ENCODE assay signal across 28 cellular contexts in the genomic region with DNA sequence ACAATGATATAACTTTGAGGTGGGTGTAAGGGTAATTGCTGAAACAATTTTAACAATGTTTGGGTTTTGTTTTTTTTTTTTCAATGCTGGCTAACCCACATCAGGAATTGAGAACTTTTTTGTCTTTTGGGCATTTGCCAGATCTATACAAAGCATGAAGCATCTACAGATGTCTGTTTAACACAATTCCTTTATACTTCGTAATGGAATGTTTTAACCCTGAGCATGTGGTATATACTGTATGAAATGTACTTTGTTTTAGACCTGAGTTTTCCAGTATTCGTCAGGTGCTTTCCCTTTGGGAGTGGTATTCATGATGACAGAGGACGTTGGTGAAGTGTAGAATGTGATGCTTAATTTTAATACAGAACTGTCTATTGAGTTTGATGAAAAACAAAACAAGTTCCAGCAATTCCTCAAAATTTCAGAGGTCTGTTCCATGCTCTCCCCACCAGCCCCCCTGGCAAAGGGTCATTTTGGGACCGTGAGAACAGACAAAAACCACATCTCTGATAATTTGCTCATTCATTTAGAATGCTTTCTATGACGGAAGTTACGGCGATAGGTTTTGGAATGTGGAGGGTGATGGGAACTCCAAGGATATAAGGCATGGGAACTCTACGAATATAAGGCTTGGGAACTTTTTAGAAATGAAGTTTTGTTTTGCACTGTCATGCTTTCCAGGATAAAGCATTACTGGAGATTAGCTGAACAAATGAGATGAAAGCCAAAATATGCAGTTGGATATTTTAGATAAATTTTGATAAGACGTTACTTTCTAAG. TPM values are rescaled to one million over a fixed set of nuclear protein-coding genes. Genes with fewer than 3 reads are reported as not detected.
DNase-seq lines count a peak whose midpoint lies in the region; ATAC-seq, FAIRE-seq and TF ChIP-seq lines count a peak whose summit lies in the region.
"Had no signal": no experiment of that assay in that cellular context is flagged by ENCODE, and none has a peak within 500 bp of the region (broad histone marks: within the 10 kb centered on the region; RNA-seq: fewer than 3 reads in every experiment).

No MANE protein-coding gene starts in this region.

- POLR2A ChIA-PET in WTC11 (lab: Charles Lee): no interaction called here

- no peak for TF ChIP-seq POLR2A in H54 (IDR thresholded peaks at IDR 0.05; ENCODE audit: low read depth, low read length)

- FAIRE-seq in H54 (lab: Jason Lieb, UNC): peak; percentile 23
- FAIRE-seq: HTR-8/SVneo, TTC549 had no signal

- H3K27ac Mint-ChIP-seq in WTC11: peak overlapping the region; percentile 38
- no peak overlapping the region for H3K27ac Mint-ChIP-seq in stimulated activated memory B cell treated with anti-CD40 and anti-IgM and Interleukin-4, amounts not matched to agents 10 μg/mL and 1 μg/mL and 100 μg/mL, for 72 hours
- H3K27ac Mint-ChIP-seq: activated naive CD4-positive, alpha-beta T cell treated with anti-CD3 and anti-CD28 coated beads, Interleukin-2, amount 50 U/mL, for 24 hours; effector memory CD8-positive, alpha-beta T cell; nephron progenitor cell; stimulated activated effector memory CD8-positive, alpha-beta T cell treated with anti-CD3 and anti-CD28 coated beads, Interleukin-12 subunit alpha, Interleukin-12 subunit beta, amount 100 ng/mL, for 72 hours had no signal

- H3K4me3 Mint-ChIP-seq in WTC11: no peak overlapping the region
- H3K4me3 Mint-ChIP-seq in stimulated activated memory B cell treated with anti-CD40 and anti-IgM and Interleukin-4, amounts not matched to agents 10 μg/mL and 1 μg/mL and 100 μg/mL, for 72 hours: no peak overlapping the region
- H3K4me3 Mint-ChIP-seq: activated naive CD4-positive, alpha-beta T cell treated with anti-CD3 and anti-CD28 coated beads, Interleukin-2, amount 50 U/mL, for 24 hours; effector memory CD8-positive, alpha-beta T cell; nephron progenitor cell; stimulated activated effector memory CD8-positive, alpha-beta T cell treated with anti-CD3 and anti-CD28 coated beads, Interleukin-12 subunit alpha, Interleukin-12 subunit beta, amount 100 ng/mL, for 72 hours had no signal

- peaks cover 76% of the 10 kb centered on the region for H3K79me2 ChIP-seq in osteoblast (ENCODE audit: insufficient read depth, low read length)

- no peak for TF ChIP-seq CTCF in WTC11 (IDR thresholded peaks at IDR 0.05)
- TF ChIP-seq CTCF in osteoblast (IDR thresholded peaks at IDR 0.05; ENCODE audit: extremely low read depth, low read depth, low read length): no peak

- no peak overlapping the region for H3K4me3 ChIP-seq in osteoblast (ENCODE audit: insufficient read depth, low read length)
- H3K4me3 ChIP-seq: esophagus squamous epithelium, psoas muscle, skin epidermis, thoracic aorta had no signal

- DNase-seq in H54 (ENCODE audit: insufficient read length, low spot score): no peak
- no peak for DNase-seq in WTC11 (ENCODE audit: low spot score)
- peak; percentile 68 for DNase-seq in fibroblast of peridontal ligament (ENCODE audit: extremely low read depth)
- DNase-seq in osteoblast (ENCODE audit: insufficient read length, low spot score, missing footprints): no peak
- DNase-seq in NCI-H2196 treated with DMSO at 0.1 percent for 48 hours (lab: John Stamatoyannopoulos, UW; ENCODE audit: unreplicated experiment): no peak
- no peak for DNase-seq in stimulated activated CD8-positive, alpha-beta memory T cell treated with anti-CD3 and anti-CD28 coated beads, Interleukin-4, amount 100 ng/mL, for 48 hours
- DNase-seq in LoVo (ENCODE audit: low spot score): no peak
- DNase-seq: activated CD4-positive, alpha-beta T cell treated with anti-CD3 and anti-CD28 coated beads for 1 hour; activated T-cell treated with anti-CD3 and anti-CD28 coated beads, Interleukin-2, amount 50 U/mL, for 48 hours; aorta; effector memory CD8-positive, alpha-beta T cell; esophagus squamous epithelium; head of caudate nucleus; NCI-H1048; NCI-H187; NCI-H69; nephron progenitor cell; psoas muscle; stimulated activated CD4-positive, alpha-beta T cell treated with anti-CD3 and anti-CD28 coated beads, Interleukin-1b, Interleukin-23, amount 100 ng/mL, for 48 hours; SW 1271 had no signal

- peaks cover 6% of the 10 kb centered on the region for H3K4me1 Mint-ChIP-seq in WTC11
- peaks cover 18% of the 10 kb centered on the region for H3K4me1 Mint-ChIP-seq in stimulated activated memory B cell treated with anti-CD40 and anti-IgM and Interleukin-4, amounts not matched to agents 10 μg/mL and 1 μg/mL and 100 μg/mL, for 72 hours
- H3K4me1 Mint-ChIP-seq: activated naive CD4-positive, alpha-beta T cell treated with anti-CD3 and anti-CD28 coated beads, Interleukin-2, amount 50 U/mL, for 24 hours had no signal

- H3K36me3 ChIP-seq in osteoblast (ENCODE audit: insufficient read depth, low read length): no peaks in the 10 kb centered on the region
- H3K36me3 ChIP-seq: esophagus squamous epithelium, thoracic aorta had no signal

- CTCF ChIA-PET in WTC11 (lab: Charles Lee): interaction anchor here (1.2 to 1.7 kb wide), 2 partner anchors 26 to 36 kb away, joined by 3 to 6 read pairs; no protein-coding TSS in a partner anchor

- H3K4me2 ChIP-seq in osteoblast (ENCODE audit: insufficient read depth, low read length): peak overlapping the region; percentile 23

- no peak for ATAC-seq in WTC11
- no peak for ATAC-seq in stimulated activated memory B cell treated with anti-CD40 and anti-IgM and Interleukin-4, amounts not matched to agents 10 μg/mL and 1 μg/mL and 100 μg/mL, for 72 hours
- ATAC-seq: effector memory CD8-positive, alpha-beta T cell; psoas muscle; stimulated activated effector memory CD8-positive, alpha-beta T cell treated with anti-CD3 and anti-CD28 coated beads, Interleukin-12 subunit alpha, Interleukin-12 subunit beta, amount 100 ng/mL, for 72 hours had no signal

- peaks cover 14% of the 10 kb centered on the region for H3K4me1 ChIP-seq in osteoblast (ENCODE audit: insufficient read depth, low read length)

- H3K36me3 Mint-ChIP-seq in WTC11: peaks cover 11% of the 10 kb centered on the region
- peaks cover 15% of the 10 kb centered on the region for H3K36me3 Mint-ChIP-seq in stimulated activated memory B cell treated with anti-CD40 and anti-IgM and Interleukin-4, amounts not matched to agents 10 μg/mL and 1 μg/mL and 100 μg/mL, for 72 hours
- H3K36me3 Mint-ChIP-seq: stimulated activated effector memory CD8-positive, alpha-beta T cell treated with anti-CD3 and anti-CD28 coated beads, Interleukin-12 subunit alpha, Interleukin-12 subunit beta, amount 100 ng/mL, for 72 hours had no signal

- H4K20me1 ChIP-seq in osteoblast (ENCODE audit: insufficient read depth, low read length): peaks cover 21% of the 10 kb centered on the region

- H3K9me3 Mint-ChIP-seq in WTC11: peaks cover 8% of the 10 kb centered on the region
- no peaks in the 10 kb centered on the region for H3K9me3 Mint-ChIP-seq in stimulated activated memory B cell treated with anti-CD40 and anti-IgM and Interleukin-4, amounts not matched to agents 10 μg/mL and 1 μg/mL and 100 μg/mL, for 72 hours
- H3K9me3 Mint-ChIP-seq: activated naive CD4-positive, alpha-beta T cell treated with anti-CD3 and anti-CD28 coated beads, Interleukin-2, amount 50 U/mL, for 24 hours; effector memory CD8-positive, alpha-beta T cell; stimulated activated effector memory CD8-positive, alpha-beta T cell treated with anti-CD3 and anti-CD28 coated beads, Interleukin-12 subunit alpha, Interleukin-12 subunit beta, amount 100 ng/mL, for 72 hours had no signal

- H2AFZ ChIP-seq in osteoblast (ENCODE audit: low read length): no peak overlapping the region

- no peaks in the 10 kb centered on the region for H3K9me3 ChIP-seq in osteoblast (ENCODE audit: low read depth, low read length)
- H3K9me3 ChIP-seq: esophagus squamous epithelium, psoas muscle, thoracic aorta had no signal

- no peaks in the 10 kb centered on the region for H3K27me3 ChIP-seq in osteoblast (ENCODE audit: insufficient read depth, low read length)
- H3K27me3 ChIP-seq: esophagus squamous epithelium had no signal

- peak overlapping the region; percentile 71 for H3K27ac ChIP-seq in osteoblast (ENCODE audit: low read depth, low read length)
- H3K27ac ChIP-seq: C4-2B, esophagus squamous epithelium, psoas muscle, skin epidermis, thoracic aorta had no signal

- H3K27me3 Mint-ChIP-seq in WTC11 (ENCODE audit: low read depth): no peaks in the 10 kb centered on the region
- H3K27me3 Mint-ChIP-seq in stimulated activated memory B cell treated with anti-CD40 and anti-IgM and Interleukin-4, amounts not matched to agents 10 μg/mL and 1 μg/mL and 100 μg/mL, for 72 hours: no peaks in the 10 kb centered on the region
- H3K27me3 Mint-ChIP-seq: activated naive CD4-positive, alpha-beta T cell treated with anti-CD3 and anti-CD28 coated beads, Interleukin-2, amount 50 U/mL, for 24 hours; effector memory CD8-positive, alpha-beta T cell had no signal

TF ChIP-seq in WTC11, 78 proteins besides CTCF, POLR2A, EP300 and RAD21 (continues in another document):
- TF ChIP-seq, protein P1, sequence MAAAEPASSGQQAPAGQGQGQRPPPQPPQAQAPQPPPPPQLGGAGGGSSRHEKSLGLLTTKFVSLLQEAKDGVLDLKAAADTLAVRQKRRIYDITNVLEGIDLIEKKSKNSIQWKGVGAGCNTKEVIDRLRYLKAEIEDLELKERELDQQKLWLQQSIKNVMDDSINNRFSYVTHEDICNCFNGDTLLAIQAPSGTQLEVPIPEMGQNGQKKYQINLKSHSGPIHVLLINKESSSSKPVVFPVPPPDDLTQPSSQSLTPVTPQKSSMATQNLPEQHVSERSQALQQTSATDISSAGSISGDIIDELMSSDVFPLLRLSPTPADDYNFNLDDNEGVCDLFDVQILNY (CRISPR knock-in tag; IDR thresholded peaks at IDR 0.05): no peak
- TF ChIP-seq, protein P2, sequence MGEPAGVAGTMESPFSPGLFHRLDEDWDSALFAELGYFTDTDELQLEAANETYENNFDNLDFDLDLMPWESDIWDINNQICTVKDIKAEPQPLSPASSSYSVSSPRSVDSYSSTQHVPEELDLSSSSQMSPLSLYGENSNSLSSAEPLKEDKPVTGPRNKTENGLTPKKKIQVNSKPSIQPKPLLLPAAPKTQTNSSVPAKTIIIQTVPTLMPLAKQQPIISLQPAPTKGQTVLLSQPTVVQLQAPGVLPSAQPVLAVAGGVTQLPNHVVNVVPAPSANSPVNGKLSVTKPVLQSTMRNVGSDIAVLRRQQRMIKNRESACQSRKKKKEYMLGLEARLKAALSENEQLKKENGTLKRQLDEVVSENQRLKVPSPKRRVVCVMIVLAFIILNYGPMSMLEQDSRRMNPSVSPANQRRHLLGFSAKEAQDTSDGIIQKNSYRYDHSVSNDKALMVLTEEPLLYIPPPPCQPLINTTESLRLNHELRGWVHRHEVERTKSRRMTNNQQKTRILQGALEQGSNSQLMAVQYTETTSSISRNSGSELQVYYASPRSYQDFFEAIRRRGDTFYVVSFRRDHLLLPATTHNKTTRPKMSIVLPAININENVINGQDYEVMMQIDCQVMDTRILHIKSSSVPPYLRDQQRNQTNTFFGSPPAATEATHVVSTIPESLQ (CRISPR knock-in tag; IDR thresholded peaks at IDR 0.05): no peak
- no peak for TF ChIP-seq PRRX2 (CRISPR knock-in tag; IDR thresholded peaks at IDR 0.05)

RNA-seq across cellular contexts. Expression of gene LIMS1, which starts 14.1 kb away (rescaled TPM):
- total RNA-seq in WTC11 (2021): 40.7 to 50.6 TPM (median 43.4 TPM) in 3 replicates
- total RNA-seq in osteoblast: 129 and 142 TPM in 2 replicates
